ENCODE assay signal across 10 cellular contexts in the genomic region with DNA sequence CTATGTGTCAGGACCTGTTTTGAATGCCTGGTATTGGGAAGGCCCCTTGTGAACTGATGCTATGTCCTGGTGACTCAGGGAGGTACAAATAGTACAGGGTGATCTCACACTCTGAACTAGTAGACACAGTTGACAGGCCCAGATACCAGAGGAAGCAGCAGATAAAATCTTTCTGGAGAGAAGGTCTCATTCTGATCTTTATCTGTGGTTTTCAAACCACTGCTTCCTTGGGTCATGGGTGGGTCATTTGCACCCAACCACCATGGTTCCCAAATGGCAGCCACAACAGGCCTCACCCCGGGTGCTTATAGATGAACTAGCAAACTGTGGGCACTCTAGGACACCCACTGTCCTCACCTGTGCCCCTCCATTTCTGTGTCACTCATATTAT. TPM values are rescaled to one million over a fixed set of nuclear protein-coding genes. Genes with fewer than 3 reads are reported as not detected.
DNase-seq lines count a peak whose midpoint lies in the region; ATAC-seq and TF ChIP-seq lines count a peak whose summit lies in the region.
"Had no signal": no experiment of that assay in that cellular context is flagged by ENCODE, and none has a peak within 500 bp of the region (broad histone marks: within the 10 kb centered on the region; RNA-seq: fewer than 3 reads in every experiment).

No MANE protein-coding gene starts in this region.

- DNase-seq in AG10803 (ENCODE audit: low read depth) (peak; percentile 33), RPMI7951 (ENCODE audit: low read depth) (peak; percentile 96), fibroblast of lung (ENCODE audit: low read depth in 2 of 2) (peak; percentile 24 to 56), CD1c-positive myeloid dendritic cell (ENCODE audit: extremely low spot score) (no peak)
- DNase-seq in activated CD8-positive, alpha-beta memory T cell treated with anti-CD3 and anti-CD28 coated beads, Interleukin-2, amount 50 U/mL, for 48 hours, result no peak
- DNase-seq: NCI-H2171 treated with DMSO at 0.1 percent for 48 hours had no signal

- H3K4me3 ChIP-seq in AG10803 (ENCODE audit: low read length) (no peak overlapping the region), fibroblast of lung (replicated peaks in 1 of 4; ENCODE audit: control extremely low read depth in 1 of 4, insufficient read depth in 1 of 4, low read depth in 3 of 4, low read length in 4 of 4) (no peak overlapping the region)
- H3K4me3 ChIP-seq: esophagus muscularis mucosa had no signal

- H3K9me3 ChIP-seq in fibroblast of lung (ENCODE audit: control insufficient read depth, insufficient read depth, low read depth, low read length), result no peaks in the 10 kb centered on the region
- H3K9me3 ChIP-seq: esophagus muscularis mucosa had no signal

- TF ChIP-seq CTCF in AG10803 (conservative IDR thresholded peaks at IDR 0.05; ENCODE audit: low read length), result no peak
- no peak for TF ChIP-seq CTCF in fibroblast of lung (conservative IDR thresholded peaks at IDR 0.05 in 1 of 2, IDR thresholded peaks at IDR 0.05 in 1 of 2; ENCODE audit: low read depth in 1 of 2, low read length in 2 of 2)

- peak; percentile 51 for ATAC-seq in GM18508 (IDR thresholded peaks at IDR 0.05; ENCODE audit: insufficient read depth, unreplicated experiment)
- ATAC-seq in GM18873 (IDR thresholded peaks at IDR 0.05; ENCODE audit: low FRiP score, unreplicated experiment), result no peak
- ATAC-seq in HG02763 (IDR thresholded peaks at IDR 0.05; ENCODE audit: unreplicated experiment), result no peak

- H2AFZ ChIP-seq in fibroblast of lung (ENCODE audit: low read length), result no peak overlapping the region

- no peaks in the 10 kb centered on the region for H3K27me3 ChIP-seq in fibroblast of lung (ENCODE audit: control insufficient read depth, insufficient read depth, low read length)
- H3K27me3 ChIP-seq: esophagus muscularis mucosa had no signal

- H3K27ac ChIP-seq in fibroblast of lung (ENCODE audit: insufficient read depth, low read length), result no peak overlapping the region
- H3K27ac ChIP-seq: esophagus muscularis mucosa had no signal

- H3K36me3 ChIP-seq in fibroblast of lung (ENCODE audit: control insufficient read depth, insufficient read depth, low read length), result no peaks in the 10 kb centered on the region

- no peaks in the 10 kb centered on the region for H4K20me1 ChIP-seq in fibroblast of lung (ENCODE audit: control insufficient read depth, extremely low read depth, insufficient read depth, low read length)

- no peak overlapping the region for H3K4me2 ChIP-seq in fibroblast of lung (ENCODE audit: extremely low read depth, insufficient read depth, low read length)

- H3K4me1 ChIP-seq in fibroblast of lung (ENCODE audit: control insufficient read depth, extremely low read depth, insufficient read depth, low read length), result no peaks in the 10 kb centered on the region

- no peaks in the 10 kb centered on the region for H3K79me2 ChIP-seq in fibroblast of lung (ENCODE audit: control insufficient read depth, insufficient read depth, low read length)

- no peak overlapping the region for H3K9ac ChIP-seq in fibroblast of lung (ENCODE audit: insufficient read depth, low read length)

RNA-seq across cellular contexts. Expression of gene PXYLP1, which starts 43.4 kb away (rescaled TPM):
- total RNA-seq in RPMI7951 (2014; rRNA removed; shearing (Covaris generic)), result 13.8 and 18.7 TPM in 2 replicates
- total RNA-seq in fibroblast of lung, result 5.1 and 6.2 TPM in 2 replicates
- polyA plus RNA-seq in fibroblast of lung, result 6.2 and 7.0 TPM in 2 replicates
- 4.0 and 4.1 TPM in 2 replicates for polyA plus RNA-seq in fibroblast of lung (2012)
- polyA minus RNA-seq in fibroblast of lung (ENCODE audit: low replicate concordance), result 10.9 and 16.6 TPM in 2 replicates

Comparison
In these comparisons a context has a peak if more than half of its experiments do, and no peak if none do; other contexts are left out.
1. DNase-seq: peak in AG10803 (single experiment), RPMI7951 (single experiment) and fibroblast of lung (2 of 2); none in activated CD8-positive, alpha-beta memory T cell treated with anti-CD3 and anti-CD28 coated beads, Interleukin-2, amount 50 U/mL, for 48 hours (single experiment) and CD1c-positive myeloid dendritic cell (single experiment).